ENCODE assay signal across 16 cellular contexts in the genomic region with DNA sequence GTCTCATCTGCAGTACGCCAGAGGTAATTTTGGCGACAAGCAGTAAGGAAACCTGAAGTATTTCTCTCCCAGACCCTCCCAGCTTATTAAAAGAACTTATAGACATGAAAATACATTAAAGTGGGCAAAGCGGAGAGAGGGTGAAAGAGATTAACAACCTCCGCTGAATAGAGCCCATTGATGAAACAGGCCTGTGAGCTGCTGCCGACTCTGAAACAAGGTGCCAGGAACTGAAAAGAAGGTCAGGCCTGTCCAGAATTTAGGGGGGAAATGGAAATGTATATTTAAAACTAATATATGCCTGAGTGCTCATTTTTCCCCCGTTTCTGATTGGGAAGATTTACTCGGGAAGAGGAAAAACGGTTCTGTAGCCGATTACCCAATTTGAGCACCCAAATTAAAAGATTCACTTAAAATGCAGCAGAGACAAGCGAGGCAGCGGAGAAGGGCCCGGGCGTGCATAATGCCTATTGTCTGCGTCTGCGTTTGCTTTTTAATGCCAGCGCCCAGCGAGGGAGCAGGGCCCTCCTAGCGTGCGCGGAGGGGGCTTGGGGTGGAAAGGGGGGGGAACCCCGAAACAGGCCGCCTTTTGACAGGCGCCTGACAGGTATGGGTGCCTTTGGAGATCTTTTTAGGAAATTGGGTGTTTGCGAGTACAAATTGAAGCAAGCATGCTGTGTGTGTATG.
DNase-seq lines count a peak whose midpoint lies in the region; ATAC-seq and TF ChIP-seq lines count a peak whose summit lies in the region.
"Had no signal": no experiment of that assay in that cellular context is flagged by ENCODE, and none has a peak within 500 bp of the region (broad histone marks: within the 10 kb centered on the region; RNA-seq: fewer than 3 reads in every experiment).

No MANE protein-coding gene starts in this region.

- H3K9me3 ChIP-seq in BE2C, result no peaks in the 10 kb centered on the region

- no peak for ATAC-seq in GM19463 (IDR thresholded peaks at IDR 0.05; ENCODE audit: unreplicated experiment)
- no peak for ATAC-seq in GM21360 (IDR thresholded peaks at IDR 0.05; ENCODE audit: unreplicated experiment)
- ATAC-seq: GM12878, Panc1 had no signal

- TF ChIP-seq CTCF in BE2C (IDR thresholded peaks at IDR 0.05; ENCODE audit: low read depth, low read length) (no peak), dorsolateral prefrontal cortex (IDR thresholded peaks at IDR 0.05 in 54 of 56, conservative IDR thresholded peaks at IDR 0.05 in 2 of 56; ENCODE audit: low read depth in 1 of 56, partially characterized antibody in 56 of 56) (no peak)

- peaks cover 12% of the 10 kb centered on the region for H3K4me1 ChIP-seq in BE2C

- H3K36me3 ChIP-seq in BE2C, result no peaks in the 10 kb centered on the region

- H3K27ac ChIP-seq in dorsolateral prefrontal cortex, result peak overlapping the region in 33 of 59 donors; percentile 2 to 74 (median 47)

- intact Hi-C loops in dorsolateral prefrontal cortex (cut with DNase I), result no loop called here

- peaks cover 6% of the 10 kb centered on the region; the same call in 1 of the 2 replicates for H3K27me3 ChIP-seq in BE2C
- no peaks in the 10 kb centered on the region for H3K27me3 ChIP-seq in dorsolateral prefrontal cortex

- DNase-seq in BE2C (peak; percentile 29), dorsolateral prefrontal cortex (peak in 2 of 10 donors; percentile 37 to 52), medulla oblongata (ENCODE audit: extremely low spot score) (peak; percentile 47), pons (ENCODE audit: low spot score) (peak; percentile 59), COLO668 (lab: John Stamatoyannopoulos, UW; ENCODE audit: unreplicated experiment) (no peak), UCSD-AML1 (lab: John Stamatoyannopoulos, UW; ENCODE audit: unreplicated experiment) (no peak)
- DNase-seq: CD4-positive, alpha-beta T cell; DMS53; EL; HFFc6; KG1; NCI-H1694 treated with DMSO at 0.1 percent for 48 hours had no signal

- H3K4me3 ChIP-seq in BE2C (ENCODE audit: low read depth, low read length) (no peak overlapping the region), dorsolateral prefrontal cortex (peak overlapping the region in 6 of 59 donors; percentile 8 to 36 (median 23))
- H3K4me3 ChIP-seq: GM12878 had no signal

Comparison
In these comparisons a context has a peak if more than half of its experiments do, and no peak if none do; other contexts are left out.
1. DNase-seq: peak in BE2C (single experiment), medulla oblongata (single experiment) and pons (single experiment); none in COLO668 (single experiment) and UCSD-AML1 (single experiment).